Comparison of ENCODE assay signal across 7 cellular contexts in genomic region chr19:44925114-44925891, GRCh38. TPM values are rescaled to one million over a fixed set of nuclear protein-coding genes. Genes with fewer than 3 reads are reported as not detected.
DNase-seq lines count a peak whose midpoint lies in the region; ATAC-seq and TF ChIP-seq lines count a peak whose summit lies in the region.
"Had no signal": no experiment of that assay in that cellular context is flagged by ENCODE, and none has a peak within 500 bp of the region (broad histone marks: within the 10 kb centered on the region; RNA-seq: fewer than 3 reads in every experiment).

No MANE protein-coding gene starts in this region.

- no peak overlapping the region for H3K4me3 Mint-ChIP-seq in neural crest cell
- no peak overlapping the region for H3K4me3 Mint-ChIP-seq in activated CD8-positive, alpha-beta T cell treated with anti-CD3 and anti-CD28 coated beads, Interleukin-2, amount 10 ng/mL, durations not matched to agents 7 days and 5 days

- H3K4me3 ChIP-seq in choroid plexus epithelial cell (ENCODE audit: low read depth, low read length) = no peak overlapping the region

- H3K36me3 Mint-ChIP-seq in neural crest cell (ENCODE audit: low read depth) = no peaks in the 10 kb centered on the region
- H3K36me3 Mint-ChIP-seq in activated CD8-positive, alpha-beta T cell treated with anti-CD3 and anti-CD28 coated beads, Interleukin-2, amount 10 ng/mL, durations not matched to agents 7 days and 5 days (ENCODE audit: low read depth) = no peaks in the 10 kb centered on the region

- H3K27ac Mint-ChIP-seq in neural crest cell (ENCODE audit: unreplicated experiment) = peak overlapping the region; percentile 43
- H3K27ac Mint-ChIP-seq in activated CD8-positive, alpha-beta T cell treated with anti-CD3 and anti-CD28 coated beads, Interleukin-2, amount 10 ng/mL, durations not matched to agents 7 days and 5 days = no peak overlapping the region

- DNase-seq in Daoy (ENCODE audit: low read depth) (peak; percentile 73), choroid plexus epithelial cell (ENCODE audit: low read depth) (peak; percentile 70), neural crest cell (ENCODE audit: low read depth, low spot score) (no peak), cerebellar cortex (ENCODE audit: low spot score) (no peak), germinal center (ENCODE audit: low spot score) (no peak)
- DNase-seq in activated CD8-positive, alpha-beta T cell treated with anti-CD3 and anti-CD28 coated beads, Interleukin-2, amount 10 ng/mL, durations not matched to agents 7 days and 5 days = no peak
- DNase-seq: activated naive CD4-positive, alpha-beta T cell treated with Interleukin-2 at 50 U/mL for 16 hours had no signal

- CTCF ChIA-PET in activated CD8-positive, alpha-beta T cell treated with anti-CD3 and anti-CD28 coated beads, Interleukin-2, amount 10 ng/mL, durations not matched to agents 7 days and 5 days (lab: Charles Lee) = interaction anchor here (1.3 kb wide), 1 partner anchor 22 kb away, joined by 4 read pairs; no protein-coding TSS in a partner anchor

- H3K27me3 Mint-ChIP-seq in neural crest cell (ENCODE audit: low read depth) = no peaks in the 10 kb centered on the region
- H3K27me3 Mint-ChIP-seq in activated CD8-positive, alpha-beta T cell treated with anti-CD3 and anti-CD28 coated beads, Interleukin-2, amount 10 ng/mL, durations not matched to agents 7 days and 5 days (ENCODE audit: low read depth) = peaks cover 16% of the 10 kb centered on the region

- TF ChIP-seq CTCF in choroid plexus epithelial cell (conservative IDR thresholded peaks at IDR 0.05; ENCODE audit: low read depth, low read length) = no peak
- TF ChIP-seq CTCF in neural crest cell (conservative IDR thresholded peaks at IDR 0.05) = no peak

- ATAC-seq in activated CD8-positive, alpha-beta T cell treated with anti-CD3 and anti-CD28 coated beads, Interleukin-2, amount 10 ng/mL, durations not matched to agents 7 days and 5 days = no peak

- H3K4me1 Mint-ChIP-seq in neural crest cell = peaks cover 12% of the 10 kb centered on the region
- peaks cover 8% of the 10 kb centered on the region for H3K4me1 Mint-ChIP-seq in activated CD8-positive, alpha-beta T cell treated with anti-CD3 and anti-CD28 coated beads, Interleukin-2, amount 10 ng/mL, durations not matched to agents 7 days and 5 days (ENCODE audit: low read depth)

- POLR2A ChIA-PET in activated CD8-positive, alpha-beta T cell treated with anti-CD3 and anti-CD28 coated beads, Interleukin-2, amount 10 ng/mL, durations not matched to agents 7 days and 5 days (lab: Charles Lee) = no interaction called here

- H3K9me3 Mint-ChIP-seq in neural crest cell = no peaks in the 10 kb centered on the region
- H3K9me3 Mint-ChIP-seq in activated CD8-positive, alpha-beta T cell treated with anti-CD3 and anti-CD28 coated beads, Interleukin-2, amount 10 ng/mL, durations not matched to agents 7 days and 5 days (ENCODE audit: insufficient read depth) = no peaks in the 10 kb centered on the region

RNA-seq across cellular contexts. Expression of gene APOC1, which starts 10.9 kb away (rescaled TPM):
- total RNA-seq in Daoy (2014; rRNA removed; shearing (Covaris generic)) = 4.4 and 24.5 TPM in 2 replicates
- 24.9 and 25.4 TPM in 2 replicates for total RNA-seq in neural crest cell
- total RNA-seq in activated CD8-positive, alpha-beta T cell treated with anti-CD3 and anti-CD28 coated beads, Interleukin-2, amount 10 ng/mL, durations not matched to agents 7 days and 5 days = not detected

RNA-seq across cellular contexts. Expression of gene APOC4, which starts 16.7 kb away (rescaled TPM):
- total RNA-seq in Daoy (2014; rRNA removed; shearing (Covaris generic)) = not detected in 2 replicates
- not detected in 2 replicates for total RNA-seq in neural crest cell
- not detected for total RNA-seq in activated CD8-positive, alpha-beta T cell treated with anti-CD3 and anti-CD28 coated beads, Interleukin-2, amount 10 ng/mL, durations not matched to agents 7 days and 5 days

RNA-seq across cellular contexts. Expression of gene APOE, which starts 19.7 kb away (rescaled TPM):
- total RNA-seq in Daoy (2014; rRNA removed; shearing (Covaris generic)) = 0.86 and 1.6 TPM in 2 replicates
- 12.2 and 13.1 TPM in 2 replicates for total RNA-seq in neural crest cell
- total RNA-seq in activated CD8-positive, alpha-beta T cell treated with anti-CD3 and anti-CD28 coated beads, Interleukin-2, amount 10 ng/mL, durations not matched to agents 7 days and 5 days = under 1 TPM; 0.68 to 0.89 TPM

RNA-seq across cellular contexts. Expression of gene APOC2, which starts 20.5 kb away (rescaled TPM):
- total RNA-seq in Daoy (2014; rRNA removed; shearing (Covaris generic)) = not detected in 2 replicates
- total RNA-seq in neural crest cell = not detected in 2 replicates
- not detected for total RNA-seq in activated CD8-positive, alpha-beta T cell treated with anti-CD3 and anti-CD28 coated beads, Interleukin-2, amount 10 ng/mL, durations not matched to agents 7 days and 5 days

RNA-seq across cellular contexts. Expression of gene CLPTM1, which starts 29.9 kb away (rescaled TPM):
- 12.9 and 17.3 TPM in 2 replicates for total RNA-seq in Daoy (2014; rRNA removed; shearing (Covaris generic))
- total RNA-seq in neural crest cell = 89.9 and 93.2 TPM in 2 replicates
- total RNA-seq in activated CD8-positive, alpha-beta T cell treated with anti-CD3 and anti-CD28 coated beads, Interleukin-2, amount 10 ng/mL, durations not matched to agents 7 days and 5 days = 10 to 100 TPM; 65.5 to 67.8 TPM

Comparison
In these comparisons a context has a peak if more than half of its experiments do, and no peak if none do; other contexts are left out.
1. DNase-seq: peak in Daoy (single experiment) and choroid plexus epithelial cell (single experiment); none in neural crest cell (single experiment), cerebellar cortex (single experiment), germinal center (single experiment) and activated CD8-positive, alpha-beta T cell treated with anti-CD3 and anti-CD28 coated beads, Interleukin-2, amount 10 ng/mL, durations not matched to agents 7 days and 5 days (single experiment).